1 cellular context compared by ENCODE assay signal in genomic region chr20:45935416-45936046, GRCh38.
TF ChIP-seq lines count a peak whose summit lies in the region.

No MANE protein-coding gene starts in this region.

TF ChIP-seq in GM12878, 131 proteins besides CTCF, POLR2A, EP300 and RAD21:
- TF ChIP-seq RELB (IDR thresholded peaks at IDR 0.05; ENCODE audit: low read depth) (peak; percentile 9; the same call in 1 of the 2 replicates), BRCA1 (IDR thresholded peaks at IDR 0.05; ENCODE audit: low read depth, low read length) (no peak), MLLT1 (IDR thresholded peaks at IDR 0.05) (peak; percentile 91; the same call in 1 of the 2 replicates), JUNB (IDR thresholded peaks at IDR 0.05) (0 out of 2 replicates have a peak, but pooled peaks have one; percentile 21), NKRF (conservative IDR thresholded peaks at IDR 0.05) (peak; percentile 84), ZSCAN29 (IDR thresholded peaks at IDR 0.05) (peak; percentile 49; the same call in 1 of the 2 replicates), POU2F2 (IDR thresholded peaks at IDR 0.05; ENCODE audit: borderline replicate concordance, low read depth, low read length) (0 out of 3 replicates have a peak, but pooled peaks have one; percentile 39), RUNX3 (IDR thresholded peaks at IDR 0.05; ENCODE audit: low read length) (peak; percentile 89), ZBTB40 (IDR thresholded peaks at IDR 0.05; ENCODE audit: borderline replicate concordance) (peak; percentile 57; the same call in 1 of the 2 replicates), NBN (IDR thresholded peaks at IDR 0.05) (peak; percentile 6; the same call in 1 of the 2 replicates), USF2 (IDR thresholded peaks at IDR 0.05; ENCODE audit: borderline replicate concordance, low read depth, low read length) (no peak), LARP7 (IDR thresholded peaks at IDR 0.05) (0 out of 2 replicates have a peak, but pooled peaks have one; percentile 21), NFXL1 (IDR thresholded peaks at IDR 0.05; ENCODE audit: borderline replicate concordance) (no peak), CEBPB (IDR thresholded peaks at IDR 0.05; ENCODE audit: borderline replicate concordance in 1 of 2, low read depth in 2 of 2, low read length in 2 of 2) (no peak), ATF7 (IDR thresholded peaks at IDR 0.05; ENCODE audit: low read depth) (peak; percentile 45; the same call in 1 of the 2 replicates), SKIL (IDR thresholded peaks at IDR 0.05; ENCODE audit: low read depth, poor library complexity, severe bottlenecking) (peak; percentile 53), ZBED1 (IDR thresholded peaks at IDR 0.05; ENCODE audit: borderline replicate concordance) (no peak), POLR2AphosphoS5 (IDR thresholded peaks at IDR 0.05; ENCODE audit: low read length) (peak; percentile 3; the same call in 1 of the 2 replicates), RB1 (IDR thresholded peaks at IDR 0.05; ENCODE audit: borderline replicate concordance) (no peak), SIN3A (IDR thresholded peaks at IDR 0.05; ENCODE audit: low read depth, low read length) (0 out of 2 replicates have a peak, but pooled peaks have one; percentile 34), SMAD1 (IDR thresholded peaks at IDR 0.05; ENCODE audit: low read depth, partially characterized antibody) (peak; percentile 74), PAX8 (IDR thresholded peaks at IDR 0.05) (0 out of 2 replicates have a peak, but pooled peaks have one; percentile 77), IKZF2 (IDR thresholded peaks at IDR 0.05) (0 out of 4 replicates have a peak, but pooled peaks of 1 of the 2 experiments have one; percentile 10), MTA2 (IDR thresholded peaks at IDR 0.05; ENCODE audit: low read depth) (peak; percentile 49; the same call in 1 of the 2 replicates), BCL3 (IDR thresholded peaks at IDR 0.05; ENCODE audit: borderline replicate concordance, insufficient read depth, low read depth, low read length, poor library complexity, severe bottlenecking) (peak; percentile 50), SPI1 (IDR thresholded peaks at IDR 0.05; ENCODE audit: borderline replicate concordance, insufficient read depth, low read depth, low read length) (peak; percentile 18; the same call in 1 of the 2 replicates), USF1 (IDR thresholded peaks at IDR 0.05; ENCODE audit: borderline replicate concordance, extremely low read length, insufficient read depth, low read depth, low read length) (no peak)
